18 cellular contexts compared by ENCODE assay signal in the genomic region with DNA sequence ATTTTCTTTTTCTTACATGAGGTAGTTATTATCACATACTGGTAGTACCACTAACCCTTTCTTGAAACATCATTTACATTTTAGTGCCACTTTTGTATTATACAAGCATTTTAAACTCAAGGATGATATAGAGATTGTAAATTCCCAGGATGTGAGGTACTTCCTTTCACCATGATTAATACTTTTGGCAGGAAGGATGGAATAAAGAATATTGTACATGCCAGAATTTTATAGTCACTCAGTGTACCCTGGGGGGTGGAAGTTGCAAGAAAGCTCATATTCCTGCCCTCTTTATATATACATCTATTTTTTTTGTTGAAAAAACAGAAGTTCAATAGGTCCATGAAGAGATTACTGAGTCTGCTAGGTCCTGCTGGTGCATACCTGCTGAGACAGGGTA.
DNase-seq lines count a peak whose midpoint lies in the region; ATAC-seq, FAIRE-seq and TF ChIP-seq lines count a peak whose summit lies in the region.
"Had no signal": no experiment of that assay in that cellular context is flagged by ENCODE, and none has a peak within 500 bp of the region (broad histone marks: within the 10 kb centered on the region; RNA-seq: fewer than 3 reads in every experiment).

No MANE protein-coding gene starts in this region.

- no peaks in the 10 kb centered on the region for H3K79me2 ChIP-seq in ACC112 (ENCODE audit: control insufficient read depth, insufficient read depth, low read length, unreplicated experiment)

- H3K27ac ChIP-seq in ACC112 (ENCODE audit: low read depth, low read length) (peak overlapping the region; percentile 68), SJCRH30 (no peak overlapping the region)

- peaks cover 32% of the 10 kb centered on the region for H3K4me1 ChIP-seq in ACC112 (ENCODE audit: control insufficient read depth, insufficient read depth, low read length, unreplicated experiment)
- peaks cover 11% of the 10 kb centered on the region for H3K4me1 ChIP-seq in SJCRH30

- H3K4me3 ChIP-seq in ACC112 (ENCODE audit: low read depth, low read length) (no peak overlapping the region), bronchial epithelial cell (ENCODE audit: low read depth, low read length) (no peak overlapping the region), SJCRH30 (no peak overlapping the region)

- FAIRE-seq in bronchial epithelial cell (lab: Jason Lieb, UNC) = no peak
- FAIRE-seq: colon had no signal

- TF ChIP-seq POLR2A in GM18505 (IDR thresholded peaks at IDR 0.05; ENCODE audit: borderline replicate concordance, extremely low read depth, insufficient read depth, insufficient read length) = no peak

- TF ChIP-seq CTCF in bronchial epithelial cell (IDR thresholded peaks at IDR 0.05; ENCODE audit: insufficient read depth, low read length, severe bottlenecking) = no peak

- H3K36me3 ChIP-seq in ACC112 (ENCODE audit: insufficient read depth, low read length) (no peaks in the 10 kb centered on the region; the same call in 1 of the 2 replicates), bronchial epithelial cell (ENCODE audit: control insufficient read depth, insufficient read depth, low read length) (no peaks in the 10 kb centered on the region), SJCRH30 (no peaks in the 10 kb centered on the region)

- H2AFZ ChIP-seq in ACC112 (ENCODE audit: low read length, unreplicated experiment) = peak overlapping the region; percentile 6

- DNase-seq in HS-27A (ENCODE audit: low read depth) (peak; percentile 14), bronchial epithelial cell (ENCODE audit: low read depth) (peak; percentile 42), iris pigment epithelial cell (ENCODE audit: low read depth) (peak; percentile 79), SJCRH30 (no peak), NCI-H1048 (lab: John Stamatoyannopoulos, UW) (no peak)
- DNase-seq: activated B cell treated with CpG ODN at 0.5 μM for 24 hours; activated naive CD8-positive, alpha-beta T cell treated with anti-CD3 and anti-CD28 coated beads, Interleukin-2, amount 50 U/mL, for 24 hours; CD8-positive, alpha-beta memory T cell; head of caudate nucleus; immature natural killer cell; mesendoderm; NCI-H2029; NCI-H446 treated with DMSO at 0.1 percent for 48 hours; SIG-M5 had no signal

- ATAC-seq in GM18505 (IDR thresholded peaks at IDR 0.05; ENCODE audit: unreplicated experiment) (no peak), HG03520 (IDR thresholded peaks at IDR 0.05; ENCODE audit: unreplicated experiment) (no peak)
- ATAC-seq: activated naive CD8-positive, alpha-beta T cell treated with anti-CD3 and anti-CD28 coated beads, Interleukin-2, amount 50 U/mL, for 24 hours had no signal

- H3K9me3 ChIP-seq in SJCRH30 (replicated peaks) = no peaks in the 10 kb centered on the region; the same call in 1 of the 2 replicates

- H3K27me3 ChIP-seq in ACC112 (ENCODE audit: insufficient read depth, low read length) (no peaks in the 10 kb centered on the region), bronchial epithelial cell (ENCODE audit: control insufficient read depth, insufficient read depth, low read length) (no peaks in the 10 kb centered on the region), SJCRH30 (no peaks in the 10 kb centered on the region)

Comparison
In these comparisons a context has a peak if more than half of its experiments do, and no peak if none do; other contexts are left out.
1. DNase-seq: peak in HS-27A (single experiment), bronchial epithelial cell (single experiment) and iris pigment epithelial cell (single experiment); none in SJCRH30 (0 of 2) and NCI-H1048 (single experiment).